In the genomic region with DNA sequence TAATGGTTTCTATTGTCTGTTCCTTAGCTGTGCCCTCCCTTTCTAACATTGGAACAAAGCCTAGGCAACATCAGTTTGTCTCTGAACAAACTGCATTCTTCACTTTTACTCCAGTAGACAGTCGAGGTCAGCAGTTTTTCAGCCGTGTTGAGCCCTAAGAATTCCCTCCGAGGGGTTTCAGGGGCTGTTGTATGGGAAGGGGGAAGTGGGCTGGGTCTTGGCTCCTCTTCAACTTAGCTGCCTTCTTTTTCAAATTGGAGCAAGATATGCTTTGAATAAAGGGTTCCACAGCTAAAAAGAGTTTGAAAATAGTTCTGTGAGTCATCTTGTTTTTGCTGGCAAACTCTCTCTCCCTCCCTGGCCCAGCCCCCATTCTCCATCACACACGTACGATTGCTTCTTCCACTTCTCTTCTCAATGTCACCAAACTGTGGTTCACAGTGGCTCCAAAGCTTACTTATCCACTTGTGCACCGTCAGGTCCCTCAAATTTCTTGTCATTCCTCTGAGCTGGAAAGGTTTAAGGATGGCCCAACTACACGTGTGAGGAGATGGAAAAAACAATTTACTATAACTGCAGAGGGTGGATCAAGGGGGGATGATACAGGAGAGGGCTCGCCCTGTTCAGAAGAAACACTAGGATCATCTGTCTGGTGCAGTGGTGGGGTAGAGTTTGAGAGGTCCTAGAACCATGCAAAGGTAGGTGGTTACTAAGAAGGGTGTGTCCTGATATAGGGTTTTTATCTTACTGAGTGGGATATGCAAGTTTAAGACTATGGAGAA, we compare ENCODE assay signal across 13 cellular contexts. TPM values are rescaled to one million over a fixed set of nuclear protein-coding genes. Genes with fewer than 3 reads are reported as not detected.
DNase-seq lines count a peak whose midpoint lies in the region; ATAC-seq and TF ChIP-seq lines count a peak whose summit lies in the region.
"Had no signal": no experiment of that assay in that cellular context is flagged by ENCODE, and none has a peak within 500 bp of the region (broad histone marks: within the 10 kb centered on the region; RNA-seq: fewer than 3 reads in every experiment).

No MANE protein-coding gene starts in this region.

- DNase-seq in left ventricle myocardium superior (no peak), Right ventricle myocardium inferior (ENCODE audit: missing footprints) (no peak), MCF 10A (ENCODE audit: unreplicated experiment) (peak; percentile 64), kidney glomerular epithelial cell (lab: John Stamatoyannopoulos, UW) (peak; percentile 74), aorta (peak in 1 of 2 donors; percentile 58), H9 (no peak), colonic mucosa (no peak)
- DNase-seq: ACHN, NCI-H2081 had no signal

- no peak overlapping the region for H3K23ac ChIP-seq in H9 (ENCODE audit: insufficient read length, low read depth, low read length)

- H2BK12ac ChIP-seq in H9 (ENCODE audit: insufficient read length, low read depth, low read length): no peak overlapping the region

- H3T11ph ChIP-seq in H9 (ENCODE audit: low read length): no peak overlapping the region

- H3K36me3 ChIP-seq in aorta (ENCODE audit: control insufficient read depth in 1 of 2, insufficient read depth in 2 of 2, low read length in 1 of 2) (no peaks in the 10 kb centered on the region), colonic mucosa (no peaks in the 10 kb centered on the region)

- no peak overlapping the region for H2BK120ac ChIP-seq in H9 (ENCODE audit: low read depth, low read length, poor library complexity, severe bottlenecking)

- H3K4me1 ChIP-seq in aorta (ENCODE audit: control insufficient read depth in 1 of 2, insufficient read depth in 2 of 2, low read length in 2 of 2) (no peaks in the 10 kb centered on the region), H9 (ENCODE audit: insufficient read depth, low read length) (no peaks in the 10 kb centered on the region), colonic mucosa (no peaks in the 10 kb centered on the region)
- H3K4me1 ChIP-seq: parathyroid adenoma had no signal

- POLR2A ChIA-PET in MCF 10A (lab: Yijun Ruan, JAX): interaction anchor here (0.6 to 2.2 kb wide), 9 partner anchors 9 to 497 kb away, joined by 3 to 14 read pairs (median 4); a partner anchor contains a TSS

- no peaks in the 10 kb centered on the region for H3K79me1 ChIP-seq in H9 (ENCODE audit: insufficient read depth, low read depth, low read length, poor library complexity, severe bottlenecking)

- H3K27me3 ChIP-seq in aorta (ENCODE audit: control insufficient read depth in 1 of 2, insufficient read depth in 2 of 2, low read length in 1 of 2) (no peaks in the 10 kb centered on the region), H9 (ENCODE audit: insufficient read depth, low read length) (no peaks in the 10 kb centered on the region), colonic mucosa (no peaks in the 10 kb centered on the region)

- H3K27ac ChIP-seq in aorta (ENCODE audit: low read depth in 1 of 2, low read length in 2 of 2) (no peak overlapping the region), H9 (ENCODE audit: insufficient read length, low read depth, low read length) (no peak overlapping the region), colonic mucosa (no peak overlapping the region)
- H3K27ac ChIP-seq: parathyroid adenoma, RWPE1 had no signal

- ATAC-seq in left ventricle myocardium superior (peak; percentile 23), Right ventricle myocardium inferior (no peak), aorta (ENCODE audit: low FRiP score) (peak; percentile 80), GM18520 (IDR thresholded peaks at IDR 0.05; ENCODE audit: unreplicated experiment) (no peak)
- ATAC-seq: WTC11 had no signal

- intact Hi-C loops in left ventricle myocardium superior (cut with micrococcal nuclease): no loop called here
- intact Hi-C loops in Right ventricle myocardium inferior (cut with DNase I): no loop called here
- intact Hi-C loops in MCF 10A (cut with micrococcal nuclease): no loop called here
- intact Hi-C loops in aorta (cut with DNase I): loop anchor here in 1 of 2 donors (10.0 kb wide), 1 partner anchor 708 kb away; a partner anchor contains a TSS
- intact Hi-C loops in colonic mucosa (cut with DNase I): no loop called here

- no TSS peak for BruUV-seq in MCF 10A (replicated peaks; lab: Mats Ljungman, UMichigan)

- H2BK20ac ChIP-seq in H9 (ENCODE audit: low read depth, low read length, poor library complexity, severe bottlenecking): no peak overlapping the region

- no peak overlapping the region for H3K14ac ChIP-seq in H9 (ENCODE audit: insufficient read depth, low read length)

- no peak overlapping the region for H2AK5ac ChIP-seq in H9 (ENCODE audit: insufficient read length, low read length)

- H3K9me3 ChIP-seq in aorta (ENCODE audit: control insufficient read depth, low read length) (no peaks in the 10 kb centered on the region), H9 (ENCODE audit: control insufficient read depth, low read depth, low read length) (no peaks in the 10 kb centered on the region), colonic mucosa (no peaks in the 10 kb centered on the region)

- CTCF ChIA-PET in MCF 10A (lab: Yijun Ruan, JAX): interaction anchor here (0.5 to 1.6 kb wide), 11 partner anchors 13 to 505 kb away, joined by 3 to 6 read pairs (median 4); no protein-coding TSS in a partner anchor

- H3K9me3 Mint-ChIP-seq in MCF 10A (ENCODE audit: unreplicated experiment) (no peaks in the 10 kb centered on the region), H9 (peaks cover 3 to 5% of the 10 kb centered on the region in 2 experiments; a peak in 2 of 5 replicates)

- H3K4me3 ChIP-seq in aorta (ENCODE audit: low read length in 2 of 2): no peak overlapping the region
- H3K4me3 ChIP-seq in colonic mucosa: no peak overlapping the region

- no peak overlapping the region for H2BK5ac ChIP-seq in H9 (ENCODE audit: insufficient read length, low read length)

- no peaks in the 10 kb centered on the region for H3K23me2 ChIP-seq in H9 (ENCODE audit: insufficient read length, low read depth, low read length, poor library complexity, severe bottlenecking)

- H4K20me1 ChIP-seq in H9 (ENCODE audit: control insufficient read depth, insufficient read depth, insufficient read length): no peaks in the 10 kb centered on the region

- H3K36me3 Mint-ChIP-seq in MCF 10A (ENCODE audit: insufficient read depth, unreplicated experiment) (no peaks in the 10 kb centered on the region), H9 (ENCODE audit: insufficient read depth in 1 of 3, low read depth in 3 of 3) (no peaks in the 10 kb centered on the region; a peak in 2 of 7 replicates)
- H3K36me3 Mint-ChIP-seq: WTC11 had no signal

- TF ChIP-seq CTCF in MCF 10A (IDR thresholded peaks at IDR 0.05; ENCODE audit: unreplicated experiment) (no peak), H9 (conservative IDR thresholded peaks at IDR 0.05) (no peak), colonic mucosa (IDR thresholded peaks at IDR 0.05) (no peak)

- no peaks in the 10 kb centered on the region for H3K27me3 Mint-ChIP-seq in MCF 10A (ENCODE audit: insufficient read depth, unreplicated experiment)
- H3K27me3 Mint-ChIP-seq in H9 (ENCODE audit: low read depth): no peaks in the 10 kb centered on the region; the same call in 1 of the 2 replicates

- H4K8ac ChIP-seq in H9 (replicated peaks; ENCODE audit: insufficient read length, low read depth, low read length): no peak overlapping the region

- H3K4me1 Mint-ChIP-seq in MCF 10A (ENCODE audit: insufficient read depth, unreplicated experiment) (peaks cover 15% of the 10 kb centered on the region), H9 (no peaks in the 10 kb centered on the region)

- H3K4me2 ChIP-seq in H9 (ENCODE audit: insufficient read depth, insufficient read length, low read length): no peak overlapping the region

- 18 to 23% methylated on average over 8 of the region's 8 CpGs for WGBS in aorta, 2 donors
- no CpG with 5 or more reads among the region's 8 CpGs for WGBS in H9 (ENCODE audit: extremely low coverage, insufficient read length, low lambda C conversion rate)

- H3K4ac ChIP-seq in H9 (ENCODE audit: low read depth, low read length): no peak overlapping the region

- no peak overlapping the region for H2AFZ ChIP-seq in H9 (ENCODE audit: low read length)
- H2AFZ ChIP-seq: parathyroid adenoma had no signal

- H3K27ac Mint-ChIP-seq in MCF 10A (ENCODE audit: low read depth, unreplicated experiment) (peak overlapping the region; percentile 32), H9 (no peak overlapping the region)
- H3K27ac Mint-ChIP-seq: WTC11 had no signal

- no peak overlapping the region for H2BK15ac ChIP-seq in H9 (ENCODE audit: low read depth, low read length)

- H4K5ac ChIP-seq in H9 (ENCODE audit: insufficient read length, low read depth, low read length): no peak overlapping the region

- no peak overlapping the region for H3K56ac ChIP-seq in H9 (ENCODE audit: insufficient read length, low read depth, low read length)

- H3K79me2 ChIP-seq in H9 (ENCODE audit: insufficient read depth, low read length): no peaks in the 10 kb centered on the region
- H3K79me2 ChIP-seq: parathyroid adenoma had no signal

- H3K4me3 Mint-ChIP-seq in MCF 10A (ENCODE audit: unreplicated experiment): peak overlapping the region; percentile 60
- H3K4me3 Mint-ChIP-seq in H9: no peak overlapping the region
- H3K4me3 Mint-ChIP-seq: WTC11 had no signal

- H4K91ac ChIP-seq in H9 (ENCODE audit: insufficient read length, low read depth, low read length): no peak overlapping the region

- no peak overlapping the region for H3K9ac ChIP-seq in H9 (ENCODE audit: extremely low read depth, insufficient read length, low read length)
- no peak overlapping the region for H3K9ac ChIP-seq in colonic mucosa (ENCODE audit: low read depth in 2 of 2, low read length in 2 of 2)
- H3K9ac ChIP-seq: parathyroid adenoma had no signal

- H3K18ac ChIP-seq in H9 (ENCODE audit: insufficient read length, low read depth, low read length): no peak overlapping the region

RNA-seq across cellular contexts. Expression of a gene that starts 9.2 kb away (rescaled TPM):
- total RNA-seq in left ventricle myocardium superior: 2.1 TPM
- total RNA-seq in Right ventricle myocardium inferior: 2.3 TPM
- total RNA-seq in MCF 10A (2022): 0.89 and 1.7 TPM in 2 replicates
- total RNA-seq in aorta: 10 to 100 TPM in 1 of 2 donors, 1 to 10 TPM in 1; 8.3 to 10.5 TPM
- polyA plus RNA-seq in aorta: 1 to 10 TPM in 1 of 2 donors, under 1 TPM in 1; 0.79 to 1.5 TPM
- 3.9 and 4.1 TPM in 2 replicates for total RNA-seq in H9 (2021)
- 10 to 100 TPM in 1 of 2 donors, 1 to 10 TPM in 1; 9.3 to 10.1 TPM for total RNA-seq in colonic mucosa

Comparison
In these comparisons a context has a peak if more than half of its experiments do, and no peak if none do; other contexts are left out.
1. ATAC-seq: peak in left ventricle myocardium superior (single experiment) and aorta (single experiment); none in Right ventricle myocardium inferior (single experiment) and GM18520 (single experiment).
2. DNase-seq: peak in MCF 10A (single experiment) and kidney glomerular epithelial cell (single experiment); none in left ventricle myocardium superior (single experiment), Right ventricle myocardium inferior (single experiment), H9 (single experiment) and colonic mucosa (single experiment).